9 cellular contexts compared by ENCODE assay signal in the genomic region with DNA sequence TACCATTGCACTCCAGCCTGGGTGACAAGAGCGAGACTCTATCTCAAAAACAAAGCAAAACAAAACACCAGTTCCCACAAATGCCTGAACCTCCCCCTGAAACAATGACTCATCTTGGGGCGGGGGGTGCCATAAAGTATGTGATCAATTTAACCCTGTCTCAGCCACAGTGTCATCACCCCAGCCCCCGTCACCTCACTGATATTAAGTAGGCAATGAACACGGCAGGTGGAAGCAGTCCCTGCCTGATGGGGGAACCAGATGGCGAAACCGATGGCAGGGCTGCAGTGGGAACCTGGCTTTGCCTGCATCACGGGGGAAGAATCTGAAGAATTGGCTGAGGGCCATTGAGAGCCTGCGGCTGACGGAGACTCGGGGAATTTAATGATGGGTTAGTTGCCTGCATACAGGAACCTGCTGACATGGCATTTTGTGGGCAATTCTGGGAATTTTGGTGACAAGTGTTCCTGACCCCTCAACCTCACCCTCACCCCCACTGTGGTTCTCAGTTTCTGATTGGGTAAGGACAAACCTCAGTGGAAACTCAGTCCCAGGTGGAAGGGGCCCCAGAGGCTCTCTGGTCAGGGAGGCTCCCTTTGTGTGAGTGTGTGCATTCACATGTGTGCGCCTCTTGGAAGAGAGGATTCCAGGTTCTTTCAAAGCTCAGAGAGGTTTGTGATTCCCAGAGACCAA. TPM values are rescaled to one million over a fixed set of nuclear protein-coding genes. Genes with fewer than 3 reads are reported as not detected.
DNase-seq lines count a peak whose midpoint lies in the region; ATAC-seq, FAIRE-seq and TF ChIP-seq lines count a peak whose summit lies in the region.
"Had no signal": no experiment of that assay in that cellular context is flagged by ENCODE, and none has a peak within 500 bp of the region (broad histone marks: within the 10 kb centered on the region; RNA-seq: fewer than 3 reads in every experiment).

No MANE protein-coding gene starts in this region.

- no peaks in the 10 kb centered on the region for H3K79me1 ChIP-seq in mesendoderm (ENCODE audit: low read length)

- H3K27me3 Mint-ChIP-seq in activated naive CD8-positive, alpha-beta T cell treated with anti-CD3 and anti-CD28 coated beads, Interleukin-2, amount 10 ng/mL, durations not matched to agents 7 days and 5 days = peaks cover 21% of the 10 kb centered on the region

- H3K27ac ChIP-seq in mesendoderm (ENCODE audit: low read depth, low read length) = no peak overlapping the region
- H3K27ac ChIP-seq: HL-60 had no signal

- no peaks in the 10 kb centered on the region for H3K4me1 ChIP-seq in mesendoderm (ENCODE audit: control insufficient read depth, low read depth, low read length)

- no peak overlapping the region for H3K23ac ChIP-seq in mesendoderm (ENCODE audit: low read length)

- no peak overlapping the region for H4K5ac ChIP-seq in mesendoderm (ENCODE audit: low read length)

- no peaks in the 10 kb centered on the region for H3K27me3 ChIP-seq in mesendoderm (ENCODE audit: insufficient read depth, low read length, poor library complexity)

- H3K4me3 ChIP-seq in mesendoderm (ENCODE audit: low read length) = no peak overlapping the region

- no peaks in the 10 kb centered on the region for H3K9me3 Mint-ChIP-seq in activated naive CD8-positive, alpha-beta T cell treated with anti-CD3 and anti-CD28 coated beads, Interleukin-2, amount 10 ng/mL, durations not matched to agents 7 days and 5 days

- no peak overlapping the region for H3K4me3 Mint-ChIP-seq in activated naive CD8-positive, alpha-beta T cell treated with anti-CD3 and anti-CD28 coated beads, Interleukin-2, amount 10 ng/mL, durations not matched to agents 7 days and 5 days

- H3K36me3 Mint-ChIP-seq in activated naive CD8-positive, alpha-beta T cell treated with anti-CD3 and anti-CD28 coated beads, Interleukin-2, amount 10 ng/mL, durations not matched to agents 7 days and 5 days = no peaks in the 10 kb centered on the region

- no peak overlapping the region for H2BK5ac ChIP-seq in mesendoderm (ENCODE audit: low read length)

- ATAC-seq in activated naive CD8-positive, alpha-beta T cell treated with anti-CD3 and anti-CD28 coated beads, Interleukin-2, amount 10 ng/mL, durations not matched to agents 7 days and 5 days (ENCODE audit: low read depth) = peak; percentile 45
- ATAC-seq in HG02852 (IDR thresholded peaks at IDR 0.05; ENCODE audit: unreplicated experiment) (no peak), GM18511 (IDR thresholded peaks at IDR 0.05; ENCODE audit: unreplicated experiment) (no peak), GM18907 (IDR thresholded peaks at IDR 0.05; ENCODE audit: unreplicated experiment) (no peak)

- H2AK5ac ChIP-seq in mesendoderm (ENCODE audit: low read length) = no peak overlapping the region

- no peaks in the 10 kb centered on the region for H3K36me3 ChIP-seq in mesendoderm (ENCODE audit: control insufficient read depth, insufficient read depth, low read length)

- no CpG with 5 or more reads among the region's 11 CpGs for WGBS in mesendoderm (ENCODE audit: extremely low coverage, insufficient coverage, low lambda C conversion rate)

- H2BK15ac ChIP-seq in mesendoderm (replicated peaks; ENCODE audit: low read depth) = no peak overlapping the region

- H3K4ac ChIP-seq in mesendoderm (ENCODE audit: low read depth, low read length) = no peak overlapping the region

- no peak overlapping the region for H2BK120ac ChIP-seq in mesendoderm (ENCODE audit: low read depth, low read length)

- H3K18ac ChIP-seq in mesendoderm (ENCODE audit: low read length) = no peak overlapping the region

- in situ Hi-C loops in Caki2 (cut with HindIII; ENCODE audit: low pct_unique_long_range_greater_than_20kb, low sequenced_read_pairs) = no loop called here

- no peak for TF ChIP-seq POLR2A in GM12891 (IDR thresholded peaks at IDR 0.05; ENCODE audit: low read depth, low read length)

- no peak overlapping the region for H3K4me2 ChIP-seq in mesendoderm (ENCODE audit: low read length)

- POLR2A ChIA-PET in activated naive CD8-positive, alpha-beta T cell treated with anti-CD3 and anti-CD28 coated beads, Interleukin-2, amount 10 ng/mL, durations not matched to agents 7 days and 5 days (lab: Charles Lee) = no interaction called here

- DNase-seq in Caki2 (ENCODE audit: low read depth) (peak; percentile 55), M059J (ENCODE audit: low read depth) (peak; percentile 92), mesendoderm (peak; percentile 94), GM12891 (ENCODE audit: insufficient read length, low spot score) (no peak)
- DNase-seq in activated naive CD8-positive, alpha-beta T cell treated with anti-CD3 and anti-CD28 coated beads, Interleukin-2, amount 10 ng/mL, durations not matched to agents 7 days and 5 days = no peak

- H3K56ac ChIP-seq in mesendoderm (ENCODE audit: low read length) = no peak overlapping the region

- FAIRE-seq in GM12891 (lab: Jason Lieb, UNC) = no peak

- peaks cover 4% of the 10 kb centered on the region for H3K4me1 Mint-ChIP-seq in activated naive CD8-positive, alpha-beta T cell treated with anti-CD3 and anti-CD28 coated beads, Interleukin-2, amount 10 ng/mL, durations not matched to agents 7 days and 5 days

- no peak overlapping the region for H3K9ac ChIP-seq in mesendoderm (ENCODE audit: low read length)

- no peaks in the 10 kb centered on the region for H3K79me2 ChIP-seq in mesendoderm (ENCODE audit: control insufficient read depth, insufficient read depth, low read length)

- H3K27ac Mint-ChIP-seq in activated naive CD8-positive, alpha-beta T cell treated with anti-CD3 and anti-CD28 coated beads, Interleukin-2, amount 10 ng/mL, durations not matched to agents 7 days and 5 days = no peak overlapping the region

- no peak overlapping the region for H4K8ac ChIP-seq in mesendoderm (ENCODE audit: low read depth, low read length)

TF ChIP-seq in GM12891, 5 proteins besides CTCF, POLR2A, EP300 and RAD21:
- TF ChIP-seq TAF1 (IDR thresholded peaks at IDR 0.05; ENCODE audit: low read depth, low read length) (no peak), SPI1 (IDR thresholded peaks at IDR 0.05; ENCODE audit: low read depth, low read length) (no peak), PAX5 (IDR thresholded peaks at IDR 0.05; ENCODE audit: insufficient read depth, low read length, severe bottlenecking) (no peak), POU2F2 (IDR thresholded peaks at IDR 0.05; ENCODE audit: low read depth, low read length) (no peak), POLR2AphosphoS5 (IDR thresholded peaks at IDR 0.05; ENCODE audit: low read depth, low read length) (no peak)

RNA-seq across cellular contexts. Expression of gene SHISAL1, which starts 39.1 kb away (rescaled TPM):
- 1.2 and 3.5 TPM in 2 replicates for total RNA-seq in Caki2 (2014; rRNA removed; shearing (Covaris generic); ENCODE audit: low replicate concordance)
- 0.07 and 0.32 TPM in 2 replicates for total RNA-seq in M059J (2014; rRNA removed; shearing (Covaris generic))
- not detected for total RNA-seq in activated naive CD8-positive, alpha-beta T cell treated with anti-CD3 and anti-CD28 coated beads, Interleukin-2, amount 10 ng/mL, durations not matched to agents 7 days and 5 days
- 4.6 TPM for polyA plus RNA-seq in mesendoderm (2013, experiment 1 of 2)
- polyA plus RNA-seq in mesendoderm (2013, experiment 2 of 2) = 4.5 TPM
- not detected for polyA plus RNA-seq in GM12891 (2012; ENCODE audit: low read depth, missing spikeins)

Comparison
In these comparisons a context has a peak if more than half of its experiments do, and no peak if none do; other contexts are left out.
1. DNase-seq: peak in Caki2 (single experiment), M059J (single experiment) and mesendoderm (single experiment); none in activated naive CD8-positive, alpha-beta T cell treated with anti-CD3 and anti-CD28 coated beads, Interleukin-2, amount 10 ng/mL, durations not matched to agents 7 days and 5 days (single experiment) and GM12891 (single experiment).